Comparison of ENCODE assay signal across 1 cellular context in the genomic region with DNA sequence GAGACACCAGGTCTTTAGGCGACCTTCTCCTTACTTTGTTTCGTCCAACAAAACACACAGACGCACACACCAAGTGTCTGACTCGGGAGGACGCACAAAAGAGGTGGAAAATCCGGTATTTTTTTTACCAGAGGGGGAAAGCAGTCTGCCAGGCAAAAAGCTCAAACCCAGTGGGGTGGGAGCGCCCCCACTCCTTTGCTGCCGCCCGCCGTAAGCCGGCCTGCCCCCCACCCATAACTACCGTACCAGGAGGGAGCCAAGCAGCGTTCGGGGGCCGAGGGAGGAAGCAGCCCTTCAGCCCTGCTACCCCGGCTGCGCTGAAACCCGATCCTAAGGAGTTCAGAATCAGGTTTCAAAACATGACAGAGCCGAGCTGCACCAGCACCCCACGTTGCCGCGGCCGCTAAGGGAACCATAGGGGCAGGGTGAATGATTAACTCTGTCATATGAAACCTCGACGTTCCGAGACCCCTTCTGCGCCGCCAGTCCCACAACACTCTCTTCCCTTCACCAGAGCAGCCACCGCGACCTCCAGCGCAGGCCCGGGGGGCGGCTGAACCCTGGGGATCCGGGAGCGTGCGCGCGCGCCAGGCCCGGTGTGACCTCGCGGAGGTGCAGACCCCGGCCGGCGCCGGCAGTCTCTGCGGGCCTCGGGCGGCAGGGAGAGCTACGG.
TF ChIP-seq lines count a peak whose summit lies in the region.

No MANE protein-coding gene starts in this region.

TF ChIP-seq in HepG2, 621 proteins besides CTCF, POLR2A, EP300 and RAD21 (continued from another document and continues in another):
- TF ChIP-seq, protein P1, sequence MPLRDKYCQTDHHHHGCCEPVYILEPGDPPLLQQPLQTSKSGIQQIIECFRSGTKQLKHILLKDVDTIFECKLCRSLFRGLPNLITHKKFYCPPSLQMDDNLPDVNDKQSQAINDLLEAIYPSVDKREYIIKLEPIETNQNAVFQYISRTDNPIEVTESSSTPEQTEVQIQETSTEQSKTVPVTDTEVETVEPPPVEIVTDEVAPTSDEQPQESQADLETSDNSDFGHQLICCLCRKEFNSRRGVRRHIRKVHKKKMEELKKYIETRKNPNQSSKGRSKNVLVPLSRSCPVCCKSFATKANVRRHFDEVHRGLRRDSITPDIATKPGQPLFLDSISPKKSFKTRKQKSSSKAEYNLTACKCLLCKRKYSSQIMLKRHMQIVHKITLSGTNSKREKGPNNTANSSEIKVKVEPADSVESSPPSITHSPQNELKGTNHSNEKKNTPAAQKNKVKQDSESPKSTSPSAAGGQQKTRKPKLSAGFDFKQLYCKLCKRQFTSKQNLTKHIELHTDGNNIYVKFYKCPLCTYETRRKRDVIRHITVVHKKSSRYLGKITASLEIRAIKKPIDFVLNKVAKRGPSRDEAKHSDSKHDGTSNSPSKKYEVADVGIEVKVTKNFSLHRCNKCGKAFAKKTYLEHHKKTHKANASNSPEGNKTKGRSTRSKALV (CRISPR knock-in tag; IDR thresholded peaks at IDR 0.05) = no peak
- TF ChIP-seq, protein P2, sequence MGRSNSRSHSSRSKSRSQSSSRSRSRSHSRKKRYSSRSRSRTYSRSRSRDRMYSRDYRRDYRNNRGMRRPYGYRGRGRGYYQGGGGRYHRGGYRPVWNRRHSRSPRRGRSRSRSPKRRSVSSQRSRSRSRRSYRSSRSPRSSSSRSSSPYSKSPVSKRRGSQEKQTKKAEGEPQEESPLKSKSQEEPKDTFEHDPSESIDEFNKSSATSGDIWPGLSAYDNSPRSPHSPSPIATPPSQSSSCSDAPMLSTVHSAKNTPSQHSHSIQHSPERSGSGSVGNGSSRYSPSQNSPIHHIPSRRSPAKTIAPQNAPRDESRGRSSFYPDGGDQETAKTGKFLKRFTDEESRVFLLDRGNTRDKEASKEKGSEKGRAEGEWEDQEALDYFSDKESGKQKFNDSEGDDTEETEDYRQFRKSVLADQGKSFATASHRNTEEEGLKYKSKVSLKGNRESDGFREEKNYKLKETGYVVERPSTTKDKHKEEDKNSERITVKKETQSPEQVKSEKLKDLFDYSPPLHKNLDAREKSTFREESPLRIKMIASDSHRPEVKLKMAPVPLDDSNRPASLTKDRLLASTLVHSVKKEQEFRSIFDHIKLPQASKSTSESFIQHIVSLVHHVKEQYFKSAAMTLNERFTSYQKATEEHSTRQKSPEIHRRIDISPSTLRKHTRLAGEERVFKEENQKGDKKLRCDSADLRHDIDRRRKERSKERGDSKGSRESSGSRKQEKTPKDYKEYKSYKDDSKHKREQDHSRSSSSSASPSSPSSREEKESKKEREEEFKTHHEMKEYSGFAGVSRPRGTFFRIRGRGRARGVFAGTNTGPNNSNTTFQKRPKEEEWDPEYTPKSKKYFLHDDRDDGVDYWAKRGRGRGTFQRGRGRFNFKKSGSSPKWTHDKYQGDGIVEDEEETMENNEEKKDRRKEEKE (IDR thresholded peaks at IDR 0.05) = no peak
- TF ChIP-seq, protein P3, sequence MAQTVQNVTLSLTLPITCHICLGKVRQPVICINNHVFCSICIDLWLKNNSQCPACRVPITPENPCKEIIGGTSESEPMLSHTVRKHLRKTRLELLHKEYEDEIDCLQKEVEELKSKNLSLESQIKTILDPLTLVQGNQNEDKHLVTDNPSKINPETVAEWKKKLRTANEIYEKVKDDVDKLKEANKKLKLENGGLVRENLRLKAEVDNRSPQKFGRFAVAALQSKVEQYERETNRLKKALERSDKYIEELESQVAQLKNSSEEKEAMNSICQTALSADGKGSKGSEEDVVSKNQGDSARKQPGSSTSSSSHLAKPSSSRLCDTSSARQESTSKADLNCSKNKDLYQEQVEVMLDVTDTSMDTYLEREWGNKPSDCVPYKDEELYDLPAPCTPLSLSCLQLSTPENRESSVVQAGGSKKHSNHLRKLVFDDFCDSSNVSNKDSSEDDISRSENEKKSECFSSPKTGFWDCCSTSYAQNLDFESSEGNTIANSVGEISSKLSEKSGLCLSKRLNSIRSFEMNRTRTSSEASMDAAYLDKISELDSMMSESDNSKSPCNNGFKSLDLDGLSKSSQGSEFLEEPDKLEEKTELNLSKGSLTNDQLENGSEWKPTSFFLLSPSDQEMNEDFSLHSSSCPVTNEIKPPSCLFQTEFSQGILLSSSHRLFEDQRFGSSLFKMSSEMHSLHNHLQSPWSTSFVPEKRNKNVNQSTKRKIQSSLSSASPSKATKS (CRISPR knock-in tag; IDR thresholded peaks at IDR 0.05) = no peak
- TF ChIP-seq CEBPB (IDR thresholded peaks at IDR 0.05; ENCODE audit: borderline replicate concordance, low read depth, low read length) (no peak), ZNF432 (CRISPR knock-in tag; IDR thresholded peaks at IDR 0.05; ENCODE audit: borderline replicate concordance) (no peak), NR2F6 (IDR thresholded peaks at IDR 0.05) (no peak), NR2F6 (CRISPR knock-in tag; IDR thresholded peaks at IDR 0.05) (peak; percentile 62; the same call in 1 of the 2 replicates), ZBTB20 (CRISPR knock-in tag; IDR thresholded peaks at IDR 0.05; ENCODE audit: borderline replicate concordance, low read depth) (no peak), ISL2 (CRISPR knock-in tag; IDR thresholded peaks at IDR 0.05) (peak; percentile 11; the same call in 1 of the 2 replicates), ZNF24 (IDR thresholded peaks at IDR 0.05) (no peak), TARDBP (CRISPR knock-in tag; IDR thresholded peaks at IDR 0.05) (peak; percentile 59; the same call in 1 of the 2 replicates), MAFG (CRISPR knock-in tag; IDR thresholded peaks at IDR 0.05) (no peak), RBFOX2 (IDR thresholded peaks at IDR 0.05; ENCODE audit: low read depth, low read length) (peak; percentile 80), ZNF746 (CRISPR knock-in tag; IDR thresholded peaks at IDR 0.05) (no peak), SALL2 (CRISPR knock-in tag; IDR thresholded peaks at IDR 0.05) (no peak), SOX6 (IDR thresholded peaks at IDR 0.05) (no peak), SOX6 (CRISPR knock-in tag; IDR thresholded peaks at IDR 0.05) (no peak; the same call in 1 of the 2 replicates), KDM3A (CRISPR knock-in tag; IDR thresholded peaks at IDR 0.05; ENCODE audit: low read depth) (no peak; the same call in 1 of the 2 replicates), ELF3 (CRISPR knock-in tag; IDR thresholded peaks at IDR 0.05) (no peak), ZNF891 (CRISPR knock-in tag; IDR thresholded peaks at IDR 0.05) (0 out of 2 replicates have a peak, but pooled peaks have one; percentile 60), TEAD3 (CRISPR knock-in tag; optimal IDR thresholded peaks at IDR 0.05; ENCODE audit: borderline replicate concordance) (no peak), ZSCAN31 (CRISPR knock-in tag; IDR thresholded peaks at IDR 0.05; ENCODE audit: low read depth) (0 out of 2 replicates have a peak, but pooled peaks have one; percentile 81), FOXA3 (CRISPR knock-in tag; IDR thresholded peaks at IDR 0.05) (peak; percentile 38; the same call in 1 of the 2 replicates), ZNF563 (CRISPR knock-in tag; IDR thresholded peaks at IDR 0.05) (no peak; the same call in 1 of the 2 replicates), ZNF564 (CRISPR knock-in tag; IDR thresholded peaks at IDR 0.05) (no peak), ZNF20 (CRISPR knock-in tag; IDR thresholded peaks at IDR 0.05) (no peak), EHMT2 (IDR thresholded peaks at IDR 0.05; ENCODE audit: borderline replicate concordance, low read depth, low read length) (no peak), ZNF343 (CRISPR knock-in tag; IDR thresholded peaks at IDR 0.05) (no peak)
- TF ChIP-seq, protein P4, sequence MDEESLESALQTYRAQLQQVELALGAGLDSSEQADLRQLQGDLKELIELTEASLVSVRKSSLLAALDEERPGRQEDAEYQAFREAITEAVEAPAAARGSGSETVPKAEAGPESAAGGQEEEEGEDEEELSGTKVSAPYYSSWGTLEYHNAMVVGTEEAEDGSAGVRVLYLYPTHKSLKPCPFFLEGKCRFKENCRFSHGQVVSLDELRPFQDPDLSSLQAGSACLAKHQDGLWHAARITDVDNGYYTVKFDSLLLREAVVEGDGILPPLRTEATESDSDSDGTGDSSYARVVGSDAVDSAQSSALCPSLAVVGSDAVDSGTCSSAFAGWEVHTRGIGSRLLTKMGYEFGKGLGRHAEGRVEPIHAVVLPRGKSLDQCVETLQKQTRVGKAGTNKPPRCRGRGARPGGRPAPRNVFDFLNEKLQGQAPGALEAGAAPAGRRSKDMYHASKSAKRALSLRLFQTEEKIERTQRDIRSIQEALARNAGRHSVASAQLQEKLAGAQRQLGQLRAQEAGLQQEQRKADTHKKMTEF (CRISPR knock-in tag; IDR thresholded peaks at IDR 0.05) = peak; percentile 57; the same call in 1 of the 2 replicates
- TF ChIP-seq, protein P5, sequence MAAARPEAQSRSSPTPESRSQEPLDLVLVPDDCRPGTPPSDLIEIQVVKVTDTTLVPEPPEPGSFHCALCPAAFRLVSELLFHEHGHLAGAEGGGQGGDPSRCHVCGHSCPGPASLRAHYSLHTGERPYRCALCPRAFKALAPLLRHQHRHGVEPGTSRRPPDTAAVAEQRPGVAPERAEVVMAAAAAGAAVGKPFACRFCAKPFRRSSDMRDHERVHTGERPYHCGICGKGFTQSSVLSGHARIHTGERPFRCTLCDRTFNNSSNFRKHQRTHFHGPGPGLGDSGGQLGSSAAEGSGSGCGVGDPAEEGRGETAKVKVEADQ (CRISPR knock-in tag; IDR thresholded peaks at IDR 0.05; ENCODE audit: borderline replicate concordance) = no peak
- TF ChIP-seq, protein P6, sequence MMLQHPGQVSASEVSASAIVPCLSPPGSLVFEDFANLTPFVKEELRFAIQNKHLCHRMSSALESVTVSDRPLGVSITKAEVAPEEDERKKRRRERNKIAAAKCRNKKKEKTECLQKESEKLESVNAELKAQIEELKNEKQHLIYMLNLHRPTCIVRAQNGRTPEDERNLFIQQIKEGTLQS (CRISPR knock-in tag; IDR thresholded peaks at IDR 0.05) = 0 out of 2 replicates have a peak, but pooled peaks have one; percentile 27
- TF ChIP-seq, protein P7, sequence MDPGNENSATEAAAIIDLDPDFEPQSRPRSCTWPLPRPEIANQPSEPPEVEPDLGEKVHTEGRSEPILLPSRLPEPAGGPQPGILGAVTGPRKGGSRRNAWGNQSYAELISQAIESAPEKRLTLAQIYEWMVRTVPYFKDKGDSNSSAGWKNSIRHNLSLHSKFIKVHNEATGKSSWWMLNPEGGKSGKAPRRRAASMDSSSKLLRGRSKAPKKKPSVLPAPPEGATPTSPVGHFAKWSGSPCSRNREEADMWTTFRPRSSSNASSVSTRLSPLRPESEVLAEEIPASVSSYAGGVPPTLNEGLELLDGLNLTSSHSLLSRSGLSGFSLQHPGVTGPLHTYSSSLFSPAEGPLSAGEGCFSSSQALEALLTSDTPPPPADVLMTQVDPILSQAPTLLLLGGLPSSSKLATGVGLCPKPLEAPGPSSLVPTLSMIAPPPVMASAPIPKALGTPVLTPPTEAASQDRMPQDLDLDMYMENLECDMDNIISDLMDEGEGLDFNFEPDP (CRISPR knock-in tag; conservative IDR thresholded peaks at IDR 0.05) = no peak
- TF ChIP-seq, protein P8, sequence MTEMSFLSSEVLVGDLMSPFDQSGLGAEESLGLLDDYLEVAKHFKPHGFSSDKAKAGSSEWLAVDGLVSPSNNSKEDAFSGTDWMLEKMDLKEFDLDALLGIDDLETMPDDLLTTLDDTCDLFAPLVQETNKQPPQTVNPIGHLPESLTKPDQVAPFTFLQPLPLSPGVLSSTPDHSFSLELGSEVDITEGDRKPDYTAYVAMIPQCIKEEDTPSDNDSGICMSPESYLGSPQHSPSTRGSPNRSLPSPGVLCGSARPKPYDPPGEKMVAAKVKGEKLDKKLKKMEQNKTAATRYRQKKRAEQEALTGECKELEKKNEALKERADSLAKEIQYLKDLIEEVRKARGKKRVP (CRISPR knock-in tag; IDR thresholded peaks at IDR 0.05) = no peak; a peak in 1 of 4 replicates
- TF ChIP-seq, protein P9, sequence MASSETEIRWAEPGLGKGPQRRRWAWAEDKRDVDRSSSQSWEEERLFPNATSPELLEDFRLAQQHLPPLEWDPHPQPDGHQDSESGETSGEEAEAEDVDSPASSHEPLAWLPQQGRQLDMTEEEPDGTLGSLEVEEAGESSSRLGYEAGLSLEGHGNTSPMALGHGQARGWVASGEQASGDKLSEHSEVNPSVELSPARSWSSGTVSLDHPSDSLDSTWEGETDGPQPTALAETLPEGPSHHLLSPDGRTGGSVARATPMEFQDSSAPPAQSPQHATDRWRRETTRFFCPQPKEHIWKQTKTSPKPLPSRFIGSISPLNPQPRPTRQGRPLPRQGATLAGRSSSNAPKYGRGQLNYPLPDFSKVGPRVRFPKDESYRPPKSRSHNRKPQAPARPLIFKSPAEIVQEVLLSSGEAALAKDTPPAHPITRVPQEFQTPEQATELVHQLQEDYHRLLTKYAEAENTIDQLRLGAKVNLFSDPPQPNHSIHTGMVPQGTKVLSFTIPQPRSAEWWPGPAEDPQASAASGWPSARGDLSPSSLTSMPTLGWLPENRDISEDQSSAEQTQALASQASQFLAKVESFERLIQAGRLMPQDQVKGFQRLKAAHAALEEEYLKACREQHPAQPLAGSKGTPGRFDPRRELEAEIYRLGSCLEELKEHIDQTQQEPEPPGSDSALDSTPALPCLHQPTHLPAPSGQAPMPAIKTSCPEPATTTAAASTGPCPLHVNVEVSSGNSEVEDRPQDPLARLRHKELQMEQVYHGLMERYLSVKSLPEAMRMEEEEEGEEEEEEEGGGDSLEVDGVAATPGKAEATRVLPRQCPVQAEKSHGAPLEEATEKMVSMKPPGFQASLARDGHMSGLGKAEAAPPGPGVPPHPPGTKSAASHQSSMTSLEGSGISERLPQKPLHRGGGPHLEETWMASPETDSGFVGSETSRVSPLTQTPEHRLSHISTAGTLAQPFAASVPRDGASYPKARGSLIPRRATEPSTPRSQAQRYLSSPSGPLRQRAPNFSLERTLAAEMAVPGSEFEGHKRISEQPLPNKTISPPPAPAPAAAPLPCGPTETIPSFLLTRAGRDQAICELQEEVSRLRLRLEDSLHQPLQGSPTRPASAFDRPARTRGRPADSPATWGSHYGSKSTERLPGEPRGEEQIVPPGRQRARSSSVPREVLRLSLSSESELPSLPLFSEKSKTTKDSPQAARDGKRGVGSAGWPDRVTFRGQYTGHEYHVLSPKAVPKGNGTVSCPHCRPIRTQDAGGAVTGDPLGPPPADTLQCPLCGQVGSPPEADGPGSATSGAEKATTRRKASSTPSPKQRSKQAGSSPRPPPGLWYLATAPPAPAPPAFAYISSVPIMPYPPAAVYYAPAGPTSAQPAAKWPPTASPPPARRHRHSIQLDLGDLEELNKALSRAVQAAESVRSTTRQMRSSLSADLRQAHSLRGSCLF (CRISPR knock-in tag; IDR thresholded peaks at IDR 0.05; ENCODE audit: borderline replicate concordance) = no peak
- TF ChIP-seq, protein P10, sequence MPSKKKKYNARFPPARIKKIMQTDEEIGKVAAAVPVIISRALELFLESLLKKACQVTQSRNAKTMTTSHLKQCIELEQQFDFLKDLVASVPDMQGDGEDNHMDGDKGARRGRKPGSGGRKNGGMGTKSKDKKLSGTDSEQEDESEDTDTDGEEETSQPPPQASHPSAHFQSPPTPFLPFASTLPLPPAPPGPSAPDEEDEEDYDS (CRISPR knock-in tag; IDR thresholded peaks at IDR 0.05) = peak; percentile 86
- TF ChIP-seq, protein P11, sequence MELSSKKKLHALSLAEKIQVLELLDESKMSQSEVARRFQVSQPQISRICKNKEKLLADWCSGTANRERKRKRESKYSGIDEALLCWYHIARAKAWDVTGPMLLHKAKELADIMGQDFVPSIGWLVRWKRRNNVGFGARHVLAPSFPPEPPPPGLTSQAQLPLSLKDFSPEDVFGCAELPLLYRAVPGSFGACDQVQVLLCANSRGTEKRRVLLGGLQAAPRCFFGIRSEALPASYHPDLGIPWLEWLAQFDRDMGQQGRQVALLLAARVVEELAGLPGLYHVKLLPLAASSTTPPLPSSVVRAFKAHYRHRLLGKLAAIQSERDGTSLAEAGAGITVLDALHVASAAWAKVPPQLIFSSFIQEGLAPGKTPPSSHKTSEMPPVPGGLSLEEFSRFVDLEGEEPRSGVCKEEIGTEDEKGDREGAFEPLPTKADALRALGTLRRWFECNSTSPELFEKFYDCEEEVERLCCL (CRISPR knock-in tag; IDR thresholded peaks at IDR 0.05; ENCODE audit: borderline replicate concordance) = no peak
